Comparison of ENCODE assay signal across 12 cellular contexts in the genomic region with DNA sequence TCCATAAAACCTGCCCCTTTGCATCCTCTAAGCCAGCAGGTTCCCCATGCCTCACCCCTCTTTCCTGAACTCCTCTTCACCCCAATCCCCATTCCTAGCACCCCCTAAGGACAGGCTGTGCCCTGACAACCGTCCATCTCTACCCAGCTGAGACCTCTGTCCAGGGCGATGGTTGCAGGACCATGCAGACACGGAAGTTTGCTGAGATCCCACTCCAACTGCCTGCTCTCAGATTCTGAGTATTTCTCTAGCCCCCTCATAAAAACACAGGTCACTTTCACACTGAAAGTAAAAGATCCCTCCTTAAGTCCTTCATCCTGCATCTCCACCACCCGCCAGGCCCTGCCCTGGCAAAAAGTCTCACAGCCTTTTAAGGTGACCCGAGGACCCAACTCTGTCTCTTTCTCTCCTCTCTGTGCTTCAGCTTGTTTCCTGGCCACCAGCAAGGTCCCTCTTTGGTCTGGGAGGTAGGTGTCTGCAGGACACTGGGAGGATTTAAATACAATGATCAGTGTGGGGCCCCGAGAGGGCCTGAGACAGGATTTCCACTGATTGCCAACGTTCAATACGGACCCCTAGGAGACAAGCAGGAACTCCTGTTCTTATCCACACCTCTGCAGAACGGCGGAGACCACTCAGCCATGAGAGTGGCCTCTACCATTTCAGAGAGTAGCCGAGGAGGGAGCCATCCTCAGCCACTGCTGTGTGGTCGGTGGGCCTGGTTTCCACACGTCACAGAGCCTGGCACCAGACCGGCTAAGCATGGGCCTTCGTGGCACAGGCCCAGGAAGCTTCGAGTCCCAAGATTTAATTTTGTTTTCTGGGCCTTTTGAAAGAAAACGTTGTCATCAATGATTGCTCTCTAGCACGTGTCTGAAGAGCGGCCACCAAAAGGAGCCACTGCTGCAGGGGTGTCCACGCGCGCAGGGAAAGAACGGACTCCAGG. TPM values are rescaled to one million over a fixed set of nuclear protein-coding genes. Genes with fewer than 3 reads are reported as not detected.
A peak's percentile ranks its signal among the peaks of the same experiment; 100 is the strongest.
DNase-seq lines count a peak whose midpoint lies in the region; ATAC-seq and TF ChIP-seq lines count a peak whose summit lies in the region.
"Had no signal": no experiment of that assay in that cellular context is flagged by ENCODE, and none has a peak within 500 bp of the region (broad histone marks: within the 10 kb centered on the region; RNA-seq: fewer than 3 reads in every experiment).

No MANE protein-coding gene starts in this region.

- peak overlapping the region in 3 of 8 donors; percentile 6 to 65 (median 62) for H3K27ac Mint-ChIP-seq in CD8-positive, alpha-beta memory T cell
- peak overlapping the region; percentile 25 to 93 (median 85) for H3K27ac Mint-ChIP-seq in naive thymus-derived CD4-positive, alpha-beta T cell

- POLR2A ChIA-PET in CD8-positive, alpha-beta memory T cell (lab: Charles Lee) = interaction anchor here (1.2 kb wide), 1 partner anchor 10 kb away, joined by 3 read pairs; no protein-coding TSS in a partner anchor
- POLR2A ChIA-PET in naive thymus-derived CD4-positive, alpha-beta T cell (lab: Charles Lee) = interaction anchor here (1.0 to 3.7 kb wide), 3 partner anchors 11 to 13 kb away, joined by 5 to 35 read pairs (median 17); no protein-coding TSS in a partner anchor

- no peaks in the 10 kb centered on the region for H3K27me3 ChIP-seq in CD8-positive, alpha-beta memory T cell (ENCODE audit: insufficient read depth, low read length, poor library complexity, severe bottlenecking)
- no peaks in the 10 kb centered on the region for H3K27me3 ChIP-seq in breast epithelium
- no peaks in the 10 kb centered on the region for H3K27me3 ChIP-seq in naive thymus-derived CD4-positive, alpha-beta T cell (ENCODE audit: control insufficient read depth in 2 of 2, insufficient read depth in 2 of 2, low read length in 2 of 2)
- H3K27me3 ChIP-seq: body of pancreas, heart left ventricle, pancreas had no signal

- no peaks in the 10 kb centered on the region for H3K9me3 Mint-ChIP-seq in CD8-positive, alpha-beta memory T cell
- H3K9me3 Mint-ChIP-seq in naive thymus-derived CD4-positive, alpha-beta T cell = peaks cover 0 to 2% (median 0%) of the 10 kb centered on the region in 11 donors

- ATAC-seq in naive thymus-derived CD4-positive, alpha-beta T cell = no peak
- no peak for ATAC-seq in GM18870 (IDR thresholded peaks at IDR 0.05; ENCODE audit: unreplicated experiment)
- no peak for ATAC-seq in GM18868 (IDR thresholded peaks at IDR 0.05; ENCODE audit: unreplicated experiment)
- ATAC-seq: body of pancreas, heart left ventricle, pancreas had no signal

- no peaks in the 10 kb centered on the region for H3K9me3 ChIP-seq in CD8-positive, alpha-beta memory T cell (ENCODE audit: low read length)
- H3K9me3 ChIP-seq in breast epithelium = no peaks in the 10 kb centered on the region
- H3K9me3 ChIP-seq in naive thymus-derived CD4-positive, alpha-beta T cell (ENCODE audit: control insufficient read depth in 2 of 3, low read length in 3 of 3) = no peaks in the 10 kb centered on the region
- H3K9me3 ChIP-seq: body of pancreas, heart left ventricle, pancreas had no signal

- TF ChIP-seq POLR2A in breast epithelium (IDR thresholded peaks at IDR 0.05) = no peak

- H3K27me3 Mint-ChIP-seq in CD8-positive, alpha-beta memory T cell = peaks cover 3 to 4% of the 10 kb centered on the region in 2 donors
- H3K27me3 Mint-ChIP-seq in naive thymus-derived CD4-positive, alpha-beta T cell = peaks cover 0 to 8% (median 0%) of the 10 kb centered on the region in 5 donors

- no peak for TF ChIP-seq CTCF in 22Rv1 (IDR thresholded peaks at IDR 0.05)
- no peak for TF ChIP-seq CTCF in breast epithelium (IDR thresholded peaks at IDR 0.05)

- peak overlapping the region; percentile 96 for H3K27ac ChIP-seq in 22Rv1
- no peak overlapping the region for H3K27ac ChIP-seq in CD8-positive, alpha-beta memory T cell (ENCODE audit: low read depth, low read length)
- H3K27ac ChIP-seq in breast epithelium = peak overlapping the region; percentile 95 to 97
- no peak overlapping the region for H3K27ac ChIP-seq in naive thymus-derived CD4-positive, alpha-beta T cell (ENCODE audit: low read depth, low read length)
- H3K27ac ChIP-seq: body of pancreas, pancreas had no signal

- H3K4me3 Mint-ChIP-seq in CD8-positive, alpha-beta memory T cell = peak overlapping the region in 2 of 7 donors; percentile 35 to 50
- H3K4me3 Mint-ChIP-seq in naive thymus-derived CD4-positive, alpha-beta T cell = peak overlapping the region; percentile 51 to 72 (median 64)

- DNase-seq in CD8-positive, alpha-beta memory T cell = no peak
- DNase-seq in breast epithelium (ENCODE audit: low spot score in 2 of 2) (peak in 1 of 2 donors; percentile 43), UCSD-AML1 (lab: John Stamatoyannopoulos, UW; ENCODE audit: unreplicated experiment) (no peak), NCI-H1436 treated with DMSO at 0.1 percent for 48 hours (lab: John Stamatoyannopoulos, UW) (no peak)
- DNase-seq in naive thymus-derived CD4-positive, alpha-beta T cell = no peak
- DNase-seq: NCI-H2029 treated with DMSO at 0.1 percent for 48 hours had no signal

- intact Hi-C loops in breast epithelium (cut with DNase I; ENCODE audit: low total_unique reads) = no loop called here
- intact Hi-C loops in naive thymus-derived CD4-positive, alpha-beta T cell (cut with micrococcal nuclease) = no loop called here

- CTCF ChIA-PET in CD8-positive, alpha-beta memory T cell (lab: Charles Lee) = interaction anchor here (0.9 kb wide), 1 partner anchor 70 kb away, joined by 3 read pairs; no protein-coding TSS in a partner anchor
- CTCF ChIA-PET in naive thymus-derived CD4-positive, alpha-beta T cell (lab: Charles Lee) = interaction anchor here (1.7 kb wide), 1 partner anchor 70 kb away, joined by 4 read pairs; no protein-coding TSS in a partner anchor

- H3K36me3 Mint-ChIP-seq in CD8-positive, alpha-beta memory T cell = no peaks in the 10 kb centered on the region
- H3K36me3 Mint-ChIP-seq in naive thymus-derived CD4-positive, alpha-beta T cell = peaks cover 0 to 2% (median 0%) of the 10 kb centered on the region in 5 donors

- peaks cover 14 to 20% (median 19%) of the 10 kb centered on the region in 3 donors for H3K4me1 Mint-ChIP-seq in CD8-positive, alpha-beta memory T cell
- H3K4me1 Mint-ChIP-seq in naive thymus-derived CD4-positive, alpha-beta T cell = peaks cover 7 to 44% (median 32%) of the 10 kb centered on the region in 7 donors

- no peaks in the 10 kb centered on the region for H3K36me3 ChIP-seq in CD8-positive, alpha-beta memory T cell (ENCODE audit: insufficient read depth, low read length)
- H3K36me3 ChIP-seq in breast epithelium = no peaks in the 10 kb centered on the region
- H3K36me3 ChIP-seq in naive thymus-derived CD4-positive, alpha-beta T cell (ENCODE audit: control insufficient read depth in 2 of 3, insufficient read depth in 3 of 3, low read length in 3 of 3) = no peaks in the 10 kb centered on the region
- H3K36me3 ChIP-seq: heart left ventricle, pancreas had no signal

- peak overlapping the region; percentile 22 for H3K4me3 ChIP-seq in CD8-positive, alpha-beta memory T cell (ENCODE audit: low read length)
- H3K4me3 ChIP-seq in breast epithelium = no peak overlapping the region
- no peak overlapping the region for H3K4me3 ChIP-seq in naive thymus-derived CD4-positive, alpha-beta T cell (ENCODE audit: low read length)
- H3K4me3 ChIP-seq: body of pancreas, heart left ventricle, pancreas had no signal

- peaks cover 46% of the 10 kb centered on the region for H3K4me1 ChIP-seq in CD8-positive, alpha-beta memory T cell (ENCODE audit: insufficient read depth, low read length)
- H3K4me1 ChIP-seq in breast epithelium = peaks cover 6 to 29% of the 10 kb centered on the region in 2 donors
- peaks cover 0 to 49% of the 10 kb centered on the region in 2 donors for H3K4me1 ChIP-seq in naive thymus-derived CD4-positive, alpha-beta T cell (ENCODE audit: control insufficient read depth in 2 of 2, insufficient read depth in 2 of 2, low read length in 2 of 2)

RNA-seq across cellular contexts. Expression of a gene that starts 27.9 kb away (rescaled TPM):
- not detected for total RNA-seq in CD8-positive, alpha-beta memory T cell
- polyA plus RNA-seq in CD8-positive, alpha-beta memory T cell = not detected
- total RNA-seq in breast epithelium = 10 to 100 TPM in 1 of 3 donors, 1 to 10 TPM in 1, not detected in 1; 3.6 to 13.5 TPM
- total RNA-seq in naive thymus-derived CD4-positive, alpha-beta T cell = not detected
- not detected for polyA plus RNA-seq in naive thymus-derived CD4-positive, alpha-beta T cell
- total RNA-seq: body of pancreas, heart left ventricle, pancreas had no signal

RNA-seq across cellular contexts. Expression of a gene that starts 53.3 kb away (rescaled TPM):
- not detected for total RNA-seq in CD8-positive, alpha-beta memory T cell
- not detected for polyA plus RNA-seq in CD8-positive, alpha-beta memory T cell
- 10 to 100 TPM in 2 of 3 donors, not detected in 1; 31.0 to 31.1 TPM for total RNA-seq in breast epithelium
- total RNA-seq in naive thymus-derived CD4-positive, alpha-beta T cell = not detected
- polyA plus RNA-seq in naive thymus-derived CD4-positive, alpha-beta T cell = not detected
- total RNA-seq: body of pancreas, heart left ventricle, pancreas had no signal
- polyA plus RNA-seq: heart left ventricle, pancreas had no signal

Comparison
In these comparisons a context has a peak if more than half of its experiments do, and no peak if none do; other contexts are left out.
1. H3K27ac ChIP-seq: peak in 22Rv1 (single experiment) and breast epithelium (2 of 2); none in CD8-positive, alpha-beta memory T cell (single experiment) and naive thymus-derived CD4-positive, alpha-beta T cell (single experiment).